ENCODE assay signal across 1 cellular context in the genomic region with DNA sequence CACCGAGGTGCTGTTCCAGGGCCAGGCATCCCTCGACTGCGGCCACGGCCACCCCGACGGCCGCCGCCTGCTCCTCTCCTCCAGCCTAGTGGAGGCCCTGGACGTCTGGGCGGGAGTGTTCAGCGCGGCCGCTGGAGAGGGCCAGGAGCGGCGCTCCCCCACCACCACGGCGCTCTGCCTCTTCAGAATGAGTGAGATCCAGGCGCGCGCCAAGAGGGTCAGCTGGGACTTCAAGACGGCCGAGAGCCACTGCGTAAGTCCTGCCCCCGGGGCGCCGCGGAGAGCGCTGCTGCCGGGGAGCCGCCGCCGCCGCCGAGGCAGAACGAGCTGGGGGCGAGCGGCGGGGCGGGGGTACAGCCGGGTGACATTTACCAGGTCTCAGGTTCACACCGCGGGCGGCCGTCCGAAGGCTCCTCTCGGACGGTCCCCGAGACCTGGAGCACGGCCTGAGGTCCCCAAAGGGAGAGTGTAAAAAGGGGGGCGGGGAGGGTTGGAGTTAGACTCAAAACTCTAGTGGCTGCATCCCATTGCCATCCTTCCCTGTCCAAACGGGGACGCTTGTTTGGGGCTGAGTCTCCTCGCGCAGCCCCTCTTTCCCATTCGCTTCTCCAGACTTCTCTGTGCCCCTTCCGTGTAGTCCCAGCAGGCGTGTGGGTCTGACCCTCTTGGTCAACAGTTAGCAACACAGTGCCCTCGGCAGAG.
TF ChIP-seq lines count a peak whose summit lies in the region.

No MANE protein-coding gene starts in this region.

TF ChIP-seq in HepG2, 621 proteins besides CTCF, POLR2A, EP300 and RAD21 (continued from another document):
- TF ChIP-seq, protein P1, sequence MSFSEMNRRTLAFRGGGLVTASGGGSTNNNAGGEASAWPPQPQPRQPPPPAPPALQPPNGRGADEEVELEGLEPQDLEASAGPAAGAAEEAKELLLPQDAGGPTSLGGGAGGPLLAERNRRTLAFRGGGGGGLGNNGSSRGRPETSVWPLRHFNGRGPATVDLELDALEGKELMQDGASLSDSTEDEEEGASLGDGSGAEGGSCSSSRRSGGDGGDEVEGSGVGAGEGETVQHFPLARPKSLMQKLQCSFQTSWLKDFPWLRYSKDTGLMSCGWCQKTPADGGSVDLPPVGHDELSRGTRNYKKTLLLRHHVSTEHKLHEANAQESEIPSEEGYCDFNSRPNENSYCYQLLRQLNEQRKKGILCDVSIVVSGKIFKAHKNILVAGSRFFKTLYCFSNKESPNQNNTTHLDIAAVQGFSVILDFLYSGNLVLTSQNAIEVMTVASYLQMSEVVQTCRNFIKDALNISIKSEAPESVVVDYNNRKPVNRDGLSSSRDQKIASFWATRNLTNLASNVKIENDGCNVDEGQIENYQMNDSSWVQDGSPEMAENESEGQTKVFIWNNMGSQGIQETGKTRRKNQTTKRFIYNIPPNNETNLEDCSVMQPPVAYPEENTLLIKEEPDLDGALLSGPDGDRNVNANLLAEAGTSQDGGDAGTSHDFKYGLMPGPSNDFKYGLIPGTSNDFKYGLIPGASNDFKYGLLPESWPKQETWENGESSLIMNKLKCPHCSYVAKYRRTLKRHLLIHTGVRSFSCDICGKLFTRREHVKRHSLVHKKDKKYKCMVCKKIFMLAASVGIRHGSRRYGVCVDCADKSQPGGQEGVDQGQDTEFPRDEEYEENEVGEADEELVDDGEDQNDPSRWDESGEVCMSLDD (CRISPR knock-in tag; IDR thresholded peaks at IDR 0.05; ENCODE audit: borderline replicate concordance) = 0 out of 2 replicates have a peak, but pooled peaks have one; percentile 8
- TF ChIP-seq, protein P2, sequence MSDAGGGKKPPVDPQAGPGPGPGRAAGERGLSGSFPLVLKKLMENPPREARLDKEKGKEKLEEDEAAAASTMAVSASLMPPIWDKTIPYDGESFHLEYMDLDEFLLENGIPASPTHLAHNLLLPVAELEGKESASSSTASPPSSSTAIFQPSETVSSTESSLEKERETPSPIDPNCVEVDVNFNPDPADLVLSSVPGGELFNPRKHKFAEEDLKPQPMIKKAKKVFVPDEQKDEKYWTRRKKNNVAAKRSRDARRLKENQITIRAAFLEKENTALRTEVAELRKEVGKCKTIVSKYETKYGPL (CRISPR knock-in tag; IDR thresholded peaks at IDR 0.05) = no peak
- TF ChIP-seq ZMYM4 (CRISPR knock-in tag; IDR thresholded peaks at IDR 0.05) (no peak; the same call in 1 of the 2 replicates), ZNF230 (CRISPR knock-in tag; IDR thresholded peaks at IDR 0.05) (0 out of 2 replicates have a peak, but pooled peaks have one; percentile 10), CENPT (CRISPR knock-in tag; IDR thresholded peaks at IDR 0.05; ENCODE audit: low read depth) (no peak), MYC (CRISPR knock-in tag; IDR thresholded peaks at IDR 0.05; ENCODE audit: borderline replicate concordance) (no peak), HOXA7 (CRISPR knock-in tag; IDR thresholded peaks at IDR 0.05) (no peak), ZKSCAN5 (CRISPR knock-in tag; IDR thresholded peaks at IDR 0.05) (no peak), PAX8 (CRISPR knock-in tag; IDR thresholded peaks at IDR 0.05; ENCODE audit: borderline replicate concordance) (no peak), ZNF431 (CRISPR knock-in tag; IDR thresholded peaks at IDR 0.05; ENCODE audit: borderline replicate concordance, low read depth) (no peak), ZMAT3 (CRISPR knock-in tag; conservative IDR thresholded peaks at IDR 0.05) (no peak), CCAR2 (optimal IDR thresholded peaks at IDR 0.05; ENCODE audit: low read depth, low read length) (no peak), ZNF101 (CRISPR knock-in tag; IDR thresholded peaks at IDR 0.05; ENCODE audit: borderline replicate concordance, low read depth) (no peak), MAFK (conservative IDR thresholded peaks at IDR 0.05 in 1 of 2, IDR thresholded peaks at IDR 0.05 in 1 of 2; ENCODE audit: low read length in 2 of 2) (no peak), ZNF253 (CRISPR knock-in tag; IDR thresholded peaks at IDR 0.05; ENCODE audit: borderline replicate concordance) (no peak), KLF6 (CRISPR knock-in tag; IDR thresholded peaks at IDR 0.05) (no peak), PAWR (CRISPR knock-in tag; IDR thresholded peaks at IDR 0.05; ENCODE audit: borderline replicate concordance) (no peak)
- TF ChIP-seq, protein P3, sequence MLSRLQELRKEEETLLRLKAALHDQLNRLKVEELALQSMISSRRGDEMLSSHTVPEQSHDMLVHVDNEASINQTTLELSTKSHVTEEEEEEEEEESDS (CRISPR knock-in tag; IDR thresholded peaks at IDR 0.05; ENCODE audit: borderline replicate concordance) = 0 out of 2 replicates have a peak, but pooled peaks have one; percentile 7
- TF ChIP-seq, protein P4, sequence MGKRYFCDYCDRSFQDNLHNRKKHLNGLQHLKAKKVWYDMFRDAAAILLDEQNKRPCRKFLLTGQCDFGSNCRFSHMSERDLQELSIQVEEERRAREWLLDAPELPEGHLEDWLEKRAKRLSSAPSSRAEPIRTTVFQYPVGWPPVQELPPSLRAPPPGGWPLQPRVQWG (CRISPR knock-in tag; IDR thresholded peaks at IDR 0.05; ENCODE audit: borderline replicate concordance, low read depth) = no peak
